In genomic region chr10:100346765-100347567, GRCh38 we compare ENCODE assay signal across 1 cellular context.
TF ChIP-seq lines count a peak whose summit lies in the region.

TSS of gene SCD (plus strand) at chr10:100347233. CDS start at chr10:100347505, 272 bp downstream.

TF ChIP-seq in HepG2, 621 proteins besides CTCF, POLR2A, EP300 and RAD21 (continued from another document and continues in another):
- TF ChIP-seq ZNF646 (CRISPR knock-in tag; IDR thresholded peaks at IDR 0.05) (no peak), MXD3 (CRISPR knock-in tag; IDR thresholded peaks at IDR 0.05) (0 out of 2 replicates have a peak, but pooled peaks have one; percentile 23), BATF2 (CRISPR knock-in tag; IDR thresholded peaks at IDR 0.05) (peak; percentile 9; the same call in 1 of the 2 replicates), NRL (CRISPR knock-in tag; IDR thresholded peaks at IDR 0.05; ENCODE audit: borderline replicate concordance) (peak; percentile 45; the same call in 1 of the 2 replicates), MLLT10 (CRISPR knock-in tag; IDR thresholded peaks at IDR 0.05) (peak; percentile 82), THAP7 (CRISPR knock-in tag; IDR thresholded peaks at IDR 0.05) (no peak), FIP1L1 (IDR thresholded peaks at IDR 0.05; ENCODE audit: borderline replicate concordance, insufficient read depth, low read depth, low read length) (no peak), ZNF766 (CRISPR knock-in tag; IDR thresholded peaks at IDR 0.05; ENCODE audit: borderline replicate concordance) (0 out of 2 replicates have a peak, but pooled peaks have one; percentile 45), CENPX (CRISPR knock-in tag; IDR thresholded peaks at IDR 0.05) (no peak), ZNF251 (CRISPR knock-in tag; IDR thresholded peaks at IDR 0.05) (no peak), ZNF234 (CRISPR knock-in tag; conservative IDR thresholded peaks at IDR 0.05) (no peak), SAP130 (CRISPR knock-in tag; IDR thresholded peaks at IDR 0.05; ENCODE audit: low read depth) (peak; percentile 69), SYNCRIP (IDR thresholded peaks at IDR 0.05; ENCODE audit: insufficient read depth, low read depth, low read length) (no peak), ZBTB3 (CRISPR knock-in tag; IDR thresholded peaks at IDR 0.05; ENCODE audit: borderline replicate concordance, low read depth) (no peak), TFE3 (CRISPR knock-in tag; IDR thresholded peaks at IDR 0.05) (no peak), KMT2A (CRISPR knock-in tag; IDR thresholded peaks at IDR 0.05) (peak; percentile 62; the same call in 1 of the 2 replicates), TRIM22 (IDR thresholded peaks at IDR 0.05) (no peak), HOXA9 (CRISPR knock-in tag; IDR thresholded peaks at IDR 0.05; ENCODE audit: borderline replicate concordance) (no peak), NFKBIZ (CRISPR knock-in tag; IDR thresholded peaks at IDR 0.05) (no peak), MTF1 (CRISPR knock-in tag; IDR thresholded peaks at IDR 0.05) (no peak), SATB2 (CRISPR knock-in tag; IDR thresholded peaks at IDR 0.05) (no peak), ZNF841 (CRISPR knock-in tag; IDR thresholded peaks at IDR 0.05; ENCODE audit: borderline replicate concordance) (peak; percentile 13; the same call in 1 of the 2 replicates), ZNF614 (CRISPR knock-in tag; IDR thresholded peaks at IDR 0.05; ENCODE audit: borderline replicate concordance) (no peak), ZMYM2 (CRISPR knock-in tag; IDR thresholded peaks at IDR 0.05) (no peak), NFE2L2 (IDR thresholded peaks at IDR 0.05; ENCODE audit: low read length) (no peak), ZNF672 (CRISPR knock-in tag; IDR thresholded peaks at IDR 0.05) (peak; percentile 31; the same call in 1 of the 2 replicates), TOPORS (CRISPR knock-in tag; IDR thresholded peaks at IDR 0.05) (peak; percentile 39; the same call in 1 of the 2 replicates), KDM3A (CRISPR knock-in tag; IDR thresholded peaks at IDR 0.05; ENCODE audit: low read depth) (peak; percentile 74; the same call in 1 of the 2 replicates), SOX5 (CRISPR knock-in tag; IDR thresholded peaks at IDR 0.05; ENCODE audit: borderline replicate concordance) (no peak), ZFP36L2 (CRISPR knock-in tag; IDR thresholded peaks at IDR 0.05) (0 out of 2 replicates have a peak, but pooled peaks have one; percentile 19), RNF219 (CRISPR knock-in tag; IDR thresholded peaks at IDR 0.05) (peak; percentile 80; the same call in 1 of the 2 replicates), ARNT (IDR thresholded peaks at IDR 0.05) (no peak), ZNF142 (CRISPR knock-in tag; IDR thresholded peaks at IDR 0.05) (peak; percentile 75; the same call in 1 of the 2 replicates), ZNF691 (CRISPR knock-in tag; IDR thresholded peaks at IDR 0.05; ENCODE audit: borderline replicate concordance, low read depth) (no peak), ZNF562 (CRISPR knock-in tag; IDR thresholded peaks at IDR 0.05; ENCODE audit: borderline replicate concordance) (0 out of 2 replicates have a peak, but pooled peaks have one; percentile 29), FOXO4 (CRISPR knock-in tag; conservative IDR thresholded peaks at IDR 0.05) (0 out of 2 replicates have a peak, but pooled peaks have one; percentile 74), TCF7 (IDR thresholded peaks at IDR 0.05; ENCODE audit: low read depth) (0 out of 2 replicates have a peak, but pooled peaks have one; percentile 22)
